Comparison of ENCODE assay signal across 15 cellular contexts in genomic region chr20:17648306-17648646, GRCh38. TPM values are rescaled to one million over a fixed set of nuclear protein-coding genes. Genes with fewer than 3 reads are reported as not detected.
A peak's percentile ranks its signal among the peaks of the same experiment; 100 is the strongest.
DNase-seq lines count a peak whose midpoint lies in the region; TF ChIP-seq lines count a peak whose summit lies in the region.
"Had no signal": no experiment of that assay in that cellular context is flagged by ENCODE, and none has a peak within 500 bp of the region (broad histone marks: within the 10 kb centered on the region; RNA-seq: fewer than 3 reads in every experiment).

No MANE protein-coding gene starts in this region.

- no peaks in the 10 kb centered on the region for H3K27me3 ChIP-seq in KMS-11 (ENCODE audit: insufficient read depth, low read depth)
- no peaks in the 10 kb centered on the region for H3K27me3 ChIP-seq in adrenal gland
- H3K27me3 ChIP-seq in liver (ENCODE audit: control insufficient read depth in 4 of 4, insufficient read depth in 4 of 4, low read length in 3 of 4) = no peaks in the 10 kb centered on the region
- H3K27me3 ChIP-seq in smooth muscle cell (ENCODE audit: low read depth) = no peaks in the 10 kb centered on the region

- intact Hi-C loops in adrenal gland (cut with DNase I) = no loop called here
- intact Hi-C loops in Calu3 (cut with micrococcal nuclease; ENCODE audit: unreplicated experiment) = no loop called here

- TF ChIP-seq CTCF in KMS-11 (conservative IDR thresholded peaks at IDR 0.05; ENCODE audit: low read depth, low read length) (no peak), adrenal gland (IDR thresholded peaks at IDR 0.05) (no peak), liver (IDR thresholded peaks at IDR 0.05; ENCODE audit: low read depth, low read length, missing input control) (no peak), smooth muscle cell (IDR thresholded peaks at IDR 0.05; ENCODE audit: borderline replicate concordance, insufficient read depth, poor library complexity, severe bottlenecking) (no peak), Calu3 (IDR thresholded peaks at IDR 0.05; ENCODE audit: unreplicated experiment) (no peak), coronary artery (IDR thresholded peaks at IDR 0.05) (no peak)

- no peaks in the 10 kb centered on the region for H3K9me3 Mint-ChIP-seq in Calu3 (ENCODE audit: low read depth, unreplicated experiment)
- H3K9me3 Mint-ChIP-seq in activated CD4-positive, alpha-beta T cell treated with anti-CD3 and anti-CD28 coated beads, Interleukin-2, amount 10 ng/mL, durations not matched to agents 7 days and 5 days = no peaks in the 10 kb centered on the region

- H3K4me1 Mint-ChIP-seq in Calu3 (ENCODE audit: low read depth, unreplicated experiment) = no peaks in the 10 kb centered on the region
- H3K4me1 Mint-ChIP-seq in activated CD4-positive, alpha-beta T cell treated with anti-CD3 and anti-CD28 coated beads, Interleukin-2, amount 10 ng/mL, durations not matched to agents 7 days and 5 days = peaks cover 10% of the 10 kb centered on the region

- peak overlapping the region; percentile 77 for H3K4me2 ChIP-seq in KMS-11
- H3K4me2 ChIP-seq in smooth muscle cell = no peak overlapping the region

- H3K27ac Mint-ChIP-seq in Calu3 (ENCODE audit: unreplicated experiment) = no peak overlapping the region
- no peak overlapping the region for H3K27ac Mint-ChIP-seq in activated CD4-positive, alpha-beta T cell treated with anti-CD3 and anti-CD28 coated beads, Interleukin-2, amount 10 ng/mL, durations not matched to agents 7 days and 5 days

- no peaks in the 10 kb centered on the region for H3K36me3 Mint-ChIP-seq in Calu3 (ENCODE audit: insufficient read depth, unreplicated experiment)
- no peaks in the 10 kb centered on the region for H3K36me3 Mint-ChIP-seq in activated CD4-positive, alpha-beta T cell treated with anti-CD3 and anti-CD28 coated beads, Interleukin-2, amount 10 ng/mL, durations not matched to agents 7 days and 5 days (ENCODE audit: low read depth)

- H3K4me1 ChIP-seq in KMS-11 (ENCODE audit: low read depth, poor library complexity, severe bottlenecking) (peaks cover 80% of the 10 kb centered on the region), adrenal gland (replicated peaks in 1 of 2) (peaks cover 42 to 70% of the 10 kb centered on the region in 2 donors), liver (ENCODE audit: control insufficient read depth in 4 of 4, insufficient read depth in 4 of 4, low read length in 3 of 4) (peaks cover 33 to 98% (median 92%) of the 10 kb centered on the region in 4 donors), smooth muscle cell (ENCODE audit: low read depth) (peaks cover 29% of the 10 kb centered on the region)

- no peak overlapping the region for H3K4me3 Mint-ChIP-seq in Calu3 (ENCODE audit: low read depth, unreplicated experiment)
- H3K4me3 Mint-ChIP-seq in activated CD4-positive, alpha-beta T cell treated with anti-CD3 and anti-CD28 coated beads, Interleukin-2, amount 10 ng/mL, durations not matched to agents 7 days and 5 days = no peak overlapping the region

- peak overlapping the region; percentile 87 for H3K27ac ChIP-seq in KMS-11
- H3K27ac ChIP-seq in adrenal gland = peak overlapping the region in 4 of 5 donors; percentile 33 to 68 (median 50)
- peak overlapping the region; percentile 23 to 27 for H3K27ac ChIP-seq in liver (ENCODE audit: low read depth in 1 of 2, low read length in 2 of 2)
- peak overlapping the region; percentile 44 for H3K27ac ChIP-seq in smooth muscle cell (ENCODE audit: low read depth)
- peak overlapping the region in 1 of 2 donors; percentile 20 for H3K27ac ChIP-seq in coronary artery

- no peak for TF ChIP-seq RAD21 in liver (IDR thresholded peaks at IDR 0.05)

- H3K4me3 ChIP-seq in KMS-11 (IDR thresholded peaks at IDR 0.05; ENCODE audit: insufficient read depth, low read depth, low read length) (no peak overlapping the region), adrenal gland (no peak overlapping the region), liver (ENCODE audit: low read depth in 1 of 3, low read length in 3 of 3) (no peak overlapping the region), smooth muscle cell (no peak overlapping the region), coronary artery (no peak overlapping the region)

- H3K27me3 Mint-ChIP-seq in Calu3 (ENCODE audit: unreplicated experiment) = no peaks in the 10 kb centered on the region
- H3K27me3 Mint-ChIP-seq in activated CD4-positive, alpha-beta T cell treated with anti-CD3 and anti-CD28 coated beads, Interleukin-2, amount 10 ng/mL, durations not matched to agents 7 days and 5 days = no peaks in the 10 kb centered on the region

- no peak overlapping the region for H2AFZ ChIP-seq in KMS-11 (ENCODE audit: low read depth)
- no peak overlapping the region for H2AFZ ChIP-seq in smooth muscle cell (ENCODE audit: low read depth)

- BruUV-seq in Calu3 (replicated peaks; lab: Mats Ljungman, UMichigan) = no TSS peak

- H3K36me3 ChIP-seq in KMS-11 (ENCODE audit: insufficient read depth) (no peaks in the 10 kb centered on the region), adrenal gland (replicated peaks in 1 of 2) (no peaks in the 10 kb centered on the region), liver (ENCODE audit: control insufficient read depth in 4 of 4, insufficient read depth in 3 of 4, low read depth in 1 of 4, low read length in 3 of 4) (no peaks in the 10 kb centered on the region), smooth muscle cell (ENCODE audit: low read depth) (no peaks in the 10 kb centered on the region)

- DNase-seq in adrenal gland (peak; percentile 60 to 81 (median 74)), smooth muscle cell (lab: John Stamatoyannopoulos, UW; ENCODE audit: unreplicated experiment) (no peak), Calu3 (no peak), coronary artery (ENCODE audit: low spot score) (no peak)
- no peak for DNase-seq in activated naive CD4-positive, alpha-beta T cell treated with anti-CD3 and anti-CD28 coated beads, Interleukin-2, amount 50 U/mL, for 16 hours
- DNase-seq in activated CD4-positive, alpha-beta T cell treated with anti-CD3 and anti-CD28 coated beads, Interleukin-2, amount 10 ng/mL, durations not matched to agents 7 days and 5 days = no peak
- DNase-seq: activated CD4-positive, alpha-beta T cell treated with anti-CD3 and anti-CD28 coated beads for 48 hours; activated naive CD4-positive, alpha-beta T cell; foreskin melanocyte; HCEC 1CT had no signal

- H4K20me1 ChIP-seq in KMS-11 (ENCODE audit: insufficient read depth) (no peaks in the 10 kb centered on the region), smooth muscle cell (ENCODE audit: low read depth) (peaks cover 100% of the 10 kb centered on the region)

- CTCF ChIA-PET in Calu3 (lab: Charles Lee) = no interaction called here
- CTCF ChIA-PET in activated CD4-positive, alpha-beta T cell treated with anti-CD3 and anti-CD28 coated beads, Interleukin-2, amount 10 ng/mL, durations not matched to agents 7 days and 5 days (lab: Charles Lee) = interaction anchor here (0.7 to 2.5 kb wide), 5 partner anchors 9 to 291 kb away, joined by 3 to 9 read pairs (median 4); partner anchors contain the start of gene RRBP1

- POLR2A ChIA-PET in activated CD4-positive, alpha-beta T cell treated with anti-CD3 and anti-CD28 coated beads, Interleukin-2, amount 10 ng/mL, durations not matched to agents 7 days and 5 days (lab: Charles Lee) = no interaction called here

- no peak for TF ChIP-seq POLR2A in adrenal gland (IDR thresholded peaks at IDR 0.05)

- H3K79me2 ChIP-seq in KMS-11 (ENCODE audit: insufficient read depth, low read depth) (peaks cover 13% of the 10 kb centered on the region; the same call in 1 of the 2 replicates), smooth muscle cell (ENCODE audit: low read depth) (peaks cover 100% of the 10 kb centered on the region)

- H3K9me3 ChIP-seq in adrenal gland (replicated peaks in 1 of 3) (no peaks in the 10 kb centered on the region), liver (ENCODE audit: control insufficient read depth in 4 of 4, low read length in 3 of 4) (no peaks in the 10 kb centered on the region), smooth muscle cell (replicated peaks; ENCODE audit: low read depth) (no peaks in the 10 kb centered on the region)

- H3K9ac ChIP-seq in KMS-11 (peak overlapping the region; percentile 49; the same call in 1 of the 2 replicates), liver (ENCODE audit: low read depth in 1 of 2, low read length in 2 of 2) (no peak overlapping the region), smooth muscle cell (ENCODE audit: low read depth) (no peak overlapping the region)

- WGBS in adrenal gland, 4 donors = 15 to 24% (median 20%) methylated on average over 8 to 10 of the region's 10 CpGs
- WGBS in liver = 48% methylated on average over 10 of the region's 10 CpGs
- 85% methylated on average over 10 of the region's 10 CpGs for WGBS in smooth muscle cell (ENCODE audit: low lambda C conversion rate)

- peaks cover 4% of the 10 kb centered on the region for H3F3A ChIP-seq in smooth muscle cell (ENCODE audit: low read depth)

TF ChIP-seq in liver, 16 proteins besides CTCF, POLR2A, EP300 and RAD21:
- TF ChIP-seq HNF4A (conservative IDR thresholded peaks at IDR 0.05) = peak; percentile 9 to 16
- TF ChIP-seq TAF1 (conservative IDR thresholded peaks at IDR 0.05) = no peak
- TF ChIP-seq NR2F2 (IDR thresholded peaks at IDR 0.05) = peak; percentile 92
- peak; percentile 31 to 61 for TF ChIP-seq RXRA (IDR thresholded peaks at IDR 0.05)

RNA-seq across cellular contexts. Expression of gene RRBP1, which starts 33.8 kb away (rescaled TPM):
- total RNA-seq in adrenal gland (100 to 1,000 TPM in 6 of 8 donors, 10 to 100 TPM in 2; 78.0 to 261 (median 131) TPM), liver (100 to 1,000 TPM in 1 of 2 donors, 10 to 100 TPM in 1; 81.8 to 202 TPM), smooth muscle cell (142 and 180 TPM in 2 replicates), Calu3 (2022) (45.3 and 56.8 TPM in 2 replicates)
- polyA plus RNA-seq in adrenal gland (100 to 1,000 TPM; 107 to 168 (median 125) TPM), liver (100 to 1,000 TPM in 1 of 2 donors, 10 to 100 TPM in 1; 75.4 to 178 TPM), smooth muscle cell (224 and 226 TPM in 2 replicates)
- 10 to 100 TPM; 50.8 to 52.1 TPM for total RNA-seq in activated CD4-positive, alpha-beta T cell treated with anti-CD3 and anti-CD28 coated beads, Interleukin-2, amount 10 ng/mL, durations not matched to agents 7 days and 5 days

RNA-seq across cellular contexts. Expression of gene BANF2, which starts 51.5 kb away (rescaled TPM):
- total RNA-seq in adrenal gland = not detected
- polyA plus RNA-seq in adrenal gland = not detected
- not detected for total RNA-seq in liver
- polyA plus RNA-seq in liver = not detected
- not detected in 2 replicates for total RNA-seq in smooth muscle cell
- polyA plus RNA-seq in smooth muscle cell = not detected in 2 replicates
- total RNA-seq in Calu3 (2022) = not detected in 2 replicates
- total RNA-seq in activated CD4-positive, alpha-beta T cell treated with anti-CD3 and anti-CD28 coated beads, Interleukin-2, amount 10 ng/mL, durations not matched to agents 7 days and 5 days = not detected
- total RNA-seq: LHCN-M2, NCI-H460, skeletal muscle tissue had no signal

Comparison
In these comparisons a context has a peak if more than half of its experiments do, and no peak if none do; other contexts are left out.
1. DNase-seq: peak in adrenal gland (7 of 7); none in smooth muscle cell (single experiment), activated naive CD4-positive, alpha-beta T cell treated with anti-CD3 and anti-CD28 coated beads, Interleukin-2, amount 50 U/mL, for 16 hours (single experiment), Calu3 (single experiment), coronary artery (single experiment) and activated CD4-positive, alpha-beta T cell treated with anti-CD3 and anti-CD28 coated beads, Interleukin-2, amount 10 ng/mL, durations not matched to agents 7 days and 5 days (single experiment).